31 cellular contexts compared by ENCODE assay signal in the genomic region with DNA sequence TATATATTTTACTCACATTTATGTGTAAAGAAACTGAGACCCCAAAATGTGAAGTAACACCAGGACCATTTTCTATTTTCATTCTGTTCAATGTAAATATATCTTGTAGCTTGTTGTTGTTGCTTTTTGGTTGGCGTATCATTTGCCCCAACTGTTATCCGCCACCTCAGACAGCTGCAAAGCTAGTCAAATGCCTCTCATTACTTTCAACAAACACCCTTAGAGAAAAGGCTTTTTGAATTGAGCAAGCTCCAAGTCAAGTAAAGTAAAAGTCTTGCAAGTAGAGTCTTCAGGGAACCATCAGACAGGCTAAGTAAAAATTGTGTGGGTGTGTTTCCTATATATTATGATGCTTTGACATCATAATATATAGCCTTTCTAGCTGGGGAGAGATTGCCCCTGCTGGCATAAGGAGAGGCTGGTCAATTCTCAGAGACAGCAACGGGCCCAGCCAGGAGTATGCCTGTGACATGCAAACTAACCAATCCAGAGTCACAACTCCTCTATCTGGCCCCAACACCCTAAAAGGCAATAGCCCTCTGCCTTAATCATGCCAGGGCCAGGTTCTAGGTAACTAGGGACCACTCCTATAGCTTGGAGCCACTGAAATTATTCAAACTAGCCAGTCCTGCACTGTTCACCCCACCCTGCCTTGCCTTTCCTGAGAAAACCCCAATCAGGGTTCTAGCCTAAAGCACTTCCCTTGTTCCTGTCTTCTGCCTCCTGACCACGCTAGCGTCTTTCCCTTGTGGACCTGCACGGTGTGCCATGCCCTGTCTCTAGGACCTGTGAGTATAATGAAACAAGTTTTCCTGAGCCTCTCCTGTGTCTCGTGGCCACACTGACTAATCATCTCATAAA.
A peak's percentile ranks its signal among the peaks of the same experiment; 100 is the strongest.
DNase-seq lines count a peak whose midpoint lies in the region; ATAC-seq, FAIRE-seq and TF ChIP-seq lines count a peak whose summit lies in the region.
"Had no signal": no experiment of that assay in that cellular context is flagged by ENCODE, and none has a peak within 500 bp of the region (broad histone marks: within the 10 kb centered on the region; RNA-seq: fewer than 3 reads in every experiment).

No MANE protein-coding gene starts in this region.

- H3K36me3 Mint-ChIP-seq in astrocyte (ENCODE audit: low read depth, unreplicated experiment) (peaks cover 7% of the 10 kb centered on the region), T-cell (peaks cover 74% of the 10 kb centered on the region)
- H3K36me3 Mint-ChIP-seq in activated T-cell treated with anti-CD3 and anti-CD28 coated beads, Interleukin-2, amount 50 U/mL, for 72 hours (ENCODE audit: insufficient read depth in 2 of 2): peaks cover 8 to 33% of the 10 kb centered on the region in 2 donors

- CTCF ChIA-PET in T-cell (lab: Charles Lee): no interaction called here

- no peak overlapping the region for H2AK5ac ChIP-seq in mesendoderm (ENCODE audit: low read length)

- H3K79me1 ChIP-seq in mesendoderm (ENCODE audit: low read length): no peaks in the 10 kb centered on the region

- peak overlapping the region; percentile 97 for H3K27ac Mint-ChIP-seq in astrocyte (ENCODE audit: unreplicated experiment)
- H3K27ac Mint-ChIP-seq in T-cell: no peak overlapping the region
- no peak overlapping the region for H3K27ac Mint-ChIP-seq in activated T-cell treated with anti-CD3 and anti-CD28 coated beads, Interleukin-2, amount 50 U/mL, for 72 hours
- H3K27ac Mint-ChIP-seq: activated CD4-positive, alpha-beta T cell treated with anti-CD3 and anti-CD28 coated beads, Interleukin-2, amount 10 ng/mL, durations not matched to agents 7 days and 5 days; activated naive CD8-positive, alpha-beta T cell treated with anti-CD3 and anti-CD28 coated beads, Interleukin-2, amount 50 U/mL, for 24 hours; activated T-cell treated with anti-CD3 and anti-CD28 coated beads, Interleukin-2, amount 50 U/mL, for 24 hours; CD4-positive, alpha-beta T cell; naive B cell had no signal

- no peak overlapping the region for H3K4ac ChIP-seq in mesendoderm (ENCODE audit: low read depth, low read length)

- H3K79me2 ChIP-seq in astrocyte (ENCODE audit: insufficient read depth, low read length) (no peaks in the 10 kb centered on the region), mesendoderm (ENCODE audit: control insufficient read depth, insufficient read depth, low read length) (no peaks in the 10 kb centered on the region)

- peak; percentile 17 for FAIRE-seq in astrocyte (lab: Jason Lieb, UNC)
- no peak for FAIRE-seq in small intestine (lab: Jason Lieb, UNC)
- FAIRE-seq: A204.1, GM12892, H54 had no signal

- H3K27me3 Mint-ChIP-seq in astrocyte (ENCODE audit: low read depth, unreplicated experiment): no peaks in the 10 kb centered on the region
- H3K27me3 Mint-ChIP-seq in T-cell: no peaks in the 10 kb centered on the region
- H3K27me3 Mint-ChIP-seq in activated T-cell treated with anti-CD3 and anti-CD28 coated beads, Interleukin-2, amount 50 U/mL, for 72 hours (ENCODE audit: low read depth): no peaks in the 10 kb centered on the region
- H3K27me3 Mint-ChIP-seq: activated CD4-positive, alpha-beta T cell treated with anti-CD3 and anti-CD28 coated beads, Interleukin-2, amount 10 ng/mL, durations not matched to agents 7 days and 5 days; activated naive CD8-positive, alpha-beta T cell treated with anti-CD3 and anti-CD28 coated beads, Interleukin-2, amount 50 U/mL, for 24 hours; activated T-cell treated with anti-CD3 and anti-CD28 coated beads, Interleukin-2, amount 50 U/mL, for 24 hours; CD4-positive, alpha-beta T cell; naive B cell had no signal

- no peak overlapping the region for H3K56ac ChIP-seq in mesendoderm (ENCODE audit: low read length)

- no peak overlapping the region for H3K23ac ChIP-seq in mesendoderm (ENCODE audit: low read length)

- H3K18ac ChIP-seq in mesendoderm (ENCODE audit: low read length): peak overlapping the region; percentile 71

- H4K8ac ChIP-seq in mesendoderm (ENCODE audit: low read depth, low read length): no peak overlapping the region

- peaks cover 0 to 15% (median 0%) of the 10 kb centered on the region in 9 donors for H3K36me3 ChIP-seq in heart left ventricle
- H3K36me3 ChIP-seq in left ventricle myocardium inferior: peaks cover 11% of the 10 kb centered on the region
- H3K36me3 ChIP-seq in astrocyte (ENCODE audit: insufficient read depth, low read length): no peaks in the 10 kb centered on the region
- no peaks in the 10 kb centered on the region for H3K36me3 ChIP-seq in mesendoderm (ENCODE audit: control insufficient read depth, insufficient read depth, low read length)
- no peaks in the 10 kb centered on the region for H3K36me3 ChIP-seq in upper lobe of right lung
- peaks cover 3 to 6% of the 10 kb centered on the region in 2 donors for H3K36me3 ChIP-seq in small intestine (ENCODE audit: control insufficient read depth in 2 of 2, insufficient read depth in 2 of 2, low read length in 2 of 2)
- H3K36me3 ChIP-seq: breast epithelium, colonic mucosa had no signal

- no peaks in the 10 kb centered on the region for H3K27me3 ChIP-seq in heart left ventricle
- no peaks in the 10 kb centered on the region for H3K27me3 ChIP-seq in left ventricle myocardium inferior (ENCODE audit: low read depth)
- H3K27me3 ChIP-seq in astrocyte (ENCODE audit: insufficient read depth, low read length): no peaks in the 10 kb centered on the region
- no peaks in the 10 kb centered on the region for H3K27me3 ChIP-seq in mesendoderm (ENCODE audit: insufficient read depth, low read length, poor library complexity)
- no peaks in the 10 kb centered on the region for H3K27me3 ChIP-seq in upper lobe of right lung
- H3K27me3 ChIP-seq in small intestine (ENCODE audit: control insufficient read depth in 2 of 2, insufficient read depth in 2 of 2, low read length in 2 of 2): no peaks in the 10 kb centered on the region
- H3K27me3 ChIP-seq: breast epithelium, colonic mucosa, heart right ventricle, tibial nerve had no signal

- H2AFZ ChIP-seq in astrocyte (ENCODE audit: low read depth, low read length): peak overlapping the region; percentile 2

- TF ChIP-seq POLR2A in heart left ventricle (IDR thresholded peaks at IDR 0.05): no peak

- H3K9me3 Mint-ChIP-seq in astrocyte (ENCODE audit: unreplicated experiment) (peaks cover 3% of the 10 kb centered on the region), T-cell (peaks cover 0 to 4% (median 0%) of the 10 kb centered on the region in 3 donors)
- H3K9me3 Mint-ChIP-seq in activated T-cell treated with anti-CD3 and anti-CD28 coated beads, Interleukin-2, amount 50 U/mL, for 72 hours: peaks cover 0 to 3% of the 10 kb centered on the region in 2 donors
- H3K9me3 Mint-ChIP-seq: activated CD4-positive, alpha-beta T cell treated with anti-CD3 and anti-CD28 coated beads, Interleukin-2, amount 10 ng/mL, durations not matched to agents 7 days and 5 days; CD4-positive, alpha-beta T cell; naive B cell had no signal

- TF ChIP-seq CTCF in heart left ventricle (IDR thresholded peaks at IDR 0.05) (no peak), left ventricle myocardium inferior (IDR thresholded peaks at IDR 0.05; ENCODE audit: borderline replicate concordance) (no peak), astrocyte (IDR thresholded peaks at IDR 0.05; ENCODE audit: insufficient read depth, low read depth, low read length) (no peak), upper lobe of right lung (IDR thresholded peaks at IDR 0.05) (no peak)

- H3K9ac ChIP-seq in astrocyte (ENCODE audit: low read length): peak overlapping the region; percentile 74
- no peak overlapping the region for H3K9ac ChIP-seq in mesendoderm (ENCODE audit: low read length)

- no peak overlapping the region for H2BK15ac ChIP-seq in mesendoderm (replicated peaks; ENCODE audit: low read depth)

- DNase-seq in heart left ventricle: no peak
- DNase-seq in left ventricle myocardium inferior: no peak
- DNase-seq in astrocyte (ENCODE audit: low read depth): no peak
- DNase-seq in mesendoderm: no peak
- DNase-seq in upper lobe of right lung: no peak
- no peak for DNase-seq in T-cell
- DNase-seq in small intestine: no peak
- no peak for DNase-seq in activated T-cell treated with anti-CD3 and anti-CD28 coated beads, Interleukin-2, amount 50 U/mL, for 72 hours
- DNase-seq: activated CD4-positive, alpha-beta T cell treated with anti-CD3 and anti-CD28 coated beads, Interleukin-2, amount 10 ng/mL, durations not matched to agents 7 days and 5 days; activated gamma-delta T cell treated with Interleukin-2 at 50 U/mL for 16 hours; activated naive CD8-positive, alpha-beta T cell treated with anti-CD3 and anti-CD28 coated beads, Interleukin-2, amount 50 U/mL, for 24 hours; activated T-cell treated with anti-CD3 and anti-CD28 coated beads, Interleukin-2, amount 50 U/mL, for 24 hours; AML-193; CD4-positive, alpha-beta T cell; colonic mucosa; effector memory CD4-positive, alpha-beta T cell; erythroblast; heart right ventricle; MV-4-11; naive B cell; NCI-H146; nucleus accumbens; stimulated activated CD4-positive, alpha-beta T cell treated with anti-CD3 and anti-CD28 coated beads, Interleukin-1b, Interleukin-23, amount 100 ng/mL, for 48 hours; T-helper 9 cell; WERI-Rb-1 had no signal

- WGBS in heart left ventricle, 4 donors: 69 to 84% (median 75%) methylated on average over 7 of the region's 7 CpGs
- no CpG with 5 or more reads among the region's 7 CpGs for WGBS in mesendoderm (ENCODE audit: extremely low coverage, insufficient coverage, low lambda C conversion rate)
- 84 to 88% (median 85%) methylated on average over 7 of the region's 7 CpGs for WGBS in small intestine, 3 donors

- POLR2A ChIA-PET in T-cell (lab: Charles Lee): no interaction called here

- H3K4me3 Mint-ChIP-seq in astrocyte (ENCODE audit: unreplicated experiment) (peak overlapping the region; percentile 78), T-cell (no peak overlapping the region)
- H3K4me3 Mint-ChIP-seq in activated T-cell treated with anti-CD3 and anti-CD28 coated beads, Interleukin-2, amount 50 U/mL, for 72 hours: no peak overlapping the region
- H3K4me3 Mint-ChIP-seq: activated CD4-positive, alpha-beta T cell treated with anti-CD3 and anti-CD28 coated beads, Interleukin-2, amount 10 ng/mL, durations not matched to agents 7 days and 5 days; activated naive CD8-positive, alpha-beta T cell treated with anti-CD3 and anti-CD28 coated beads, Interleukin-2, amount 50 U/mL, for 24 hours; activated T-cell treated with anti-CD3 and anti-CD28 coated beads, Interleukin-2, amount 50 U/mL, for 24 hours; CD4-positive, alpha-beta T cell; naive B cell had no signal

- intact Hi-C loops in heart left ventricle (cut with DNase I): no loop called here
- intact Hi-C loops in left ventricle myocardium inferior (cut with micrococcal nuclease): no loop called here
- intact Hi-C loops in upper lobe of right lung (cut with DNase I): no loop called here

- no peak overlapping the region for H3K4me3 ChIP-seq in heart left ventricle
- H3K4me3 ChIP-seq in left ventricle myocardium inferior: no peak overlapping the region
- no peak overlapping the region for H3K4me3 ChIP-seq in astrocyte (ENCODE audit: insufficient read depth, low read depth, low read length)
- H3K4me3 ChIP-seq in mesendoderm (ENCODE audit: low read length): no peak overlapping the region
- no peak overlapping the region for H3K4me3 ChIP-seq in upper lobe of right lung
- no peak overlapping the region for H3K4me3 ChIP-seq in small intestine (ENCODE audit: low read depth in 1 of 2, low read length in 2 of 2)
- H3K4me3 ChIP-seq: breast epithelium, colonic mucosa, heart right ventricle, skin epidermis, tibial nerve had no signal

- H3K9me3 ChIP-seq in heart left ventricle: peaks cover 0 to 8% (median 0%) of the 10 kb centered on the region in 12 donors
- H3K9me3 ChIP-seq in left ventricle myocardium inferior (replicated peaks): no peaks in the 10 kb centered on the region
- H3K9me3 ChIP-seq in astrocyte (ENCODE audit: insufficient read depth, low read depth, low read length): no peaks in the 10 kb centered on the region
- H3K9me3 ChIP-seq in upper lobe of right lung: no peaks in the 10 kb centered on the region
- H3K9me3 ChIP-seq in small intestine (ENCODE audit: control insufficient read depth, low read depth): no peaks in the 10 kb centered on the region
- H3K9me3 ChIP-seq: breast epithelium, colonic mucosa, tibial nerve had no signal

- H3K4me1 ChIP-seq in heart left ventricle (no peaks in the 10 kb centered on the region), left ventricle myocardium inferior (peaks cover 5% of the 10 kb centered on the region), astrocyte (ENCODE audit: insufficient read depth, low read length) (peaks cover 56% of the 10 kb centered on the region), mesendoderm (ENCODE audit: control insufficient read depth, low read depth, low read length) (peaks cover 1% of the 10 kb centered on the region), upper lobe of right lung (no peaks in the 10 kb centered on the region), small intestine (ENCODE audit: control insufficient read depth in 2 of 2, insufficient read depth in 1 of 2, low read depth in 1 of 2, low read length in 1 of 2) (no peaks in the 10 kb centered on the region)
- H3K4me1 ChIP-seq: breast epithelium, colonic mucosa, tibial nerve had no signal

- H3K27ac ChIP-seq in heart left ventricle (no peak overlapping the region), left ventricle myocardium inferior (replicated peaks) (no peak overlapping the region), astrocyte (ENCODE audit: low read depth, low read length) (peak overlapping the region; percentile 94), mesendoderm (ENCODE audit: low read depth, low read length) (no peak overlapping the region), upper lobe of right lung (no peak overlapping the region), small intestine (ENCODE audit: low read depth in 1 of 2, low read length in 1 of 2) (no peak overlapping the region)
- H3K27ac ChIP-seq: colonic mucosa, heart right ventricle, skin epidermis, tibial nerve, WERI-Rb-1 had no signal

- H3K4me1 Mint-ChIP-seq in astrocyte (ENCODE audit: low read depth, unreplicated experiment): peaks cover 40% of the 10 kb centered on the region
- no peaks in the 10 kb centered on the region for H3K4me1 Mint-ChIP-seq in T-cell
- no peaks in the 10 kb centered on the region for H3K4me1 Mint-ChIP-seq in activated T-cell treated with anti-CD3 and anti-CD28 coated beads, Interleukin-2, amount 50 U/mL, for 72 hours (ENCODE audit: low read depth)
- H3K4me1 Mint-ChIP-seq: activated CD4-positive, alpha-beta T cell treated with anti-CD3 and anti-CD28 coated beads, Interleukin-2, amount 10 ng/mL, durations not matched to agents 7 days and 5 days; naive B cell had no signal

- H2BK120ac ChIP-seq in mesendoderm (ENCODE audit: low read depth, low read length): no peak overlapping the region

- H4K20me1 ChIP-seq in astrocyte (ENCODE audit: insufficient read depth, low read length): no peaks in the 10 kb centered on the region

- H3K4me2 ChIP-seq in astrocyte (ENCODE audit: low read length): peak overlapping the region; percentile 63
- H3K4me2 ChIP-seq in mesendoderm (ENCODE audit: low read length): no peak overlapping the region

- ATAC-seq in heart left ventricle: peak in 3 of 4 donors; percentile 30 to 36 (median 31)
- ATAC-seq in upper lobe of right lung: peak; percentile 29
- no peak for ATAC-seq in T-cell (replicated peaks in 1 of 4)
- no peak for ATAC-seq in activated T-cell treated with anti-CD3 and anti-CD28 coated beads, Interleukin-2, amount 50 U/mL, for 72 hours (replicated peaks in 1 of 2)
- ATAC-seq: activated naive CD8-positive, alpha-beta T cell treated with anti-CD3 and anti-CD28 coated beads, Interleukin-2, amount 50 U/mL, for 24 hours had no signal

- H2BK5ac ChIP-seq in mesendoderm (ENCODE audit: low read length): no peak overlapping the region

- H4K5ac ChIP-seq in mesendoderm (ENCODE audit: low read length): no peak overlapping the region

Comparison
In these comparisons a context has a peak if more than half of its experiments do, and no peak if none do; other contexts are left out.
1. ATAC-seq: peak in heart left ventricle (3 of 4) and upper lobe of right lung (single experiment); none in T-cell (0 of 4) and activated T-cell treated with anti-CD3 and anti-CD28 coated beads, Interleukin-2, amount 50 U/mL, for 72 hours (0 of 2).